8 cellular contexts compared by ENCODE assay signal in genomic region chr1:63522891-63523728, GRCh38. TPM values are rescaled to one million over a fixed set of nuclear protein-coding genes. Genes with fewer than 3 reads are reported as not detected.
DNase-seq lines count a peak whose midpoint lies in the region; ATAC-seq, FAIRE-seq and TF ChIP-seq lines count a peak whose summit lies in the region.

Gene EFCAB7, plus strand, starts transcription at chr1:63523525. Its CDS starts 2,048 bp downstream, at chr1:63525573.
A gene with protein sequence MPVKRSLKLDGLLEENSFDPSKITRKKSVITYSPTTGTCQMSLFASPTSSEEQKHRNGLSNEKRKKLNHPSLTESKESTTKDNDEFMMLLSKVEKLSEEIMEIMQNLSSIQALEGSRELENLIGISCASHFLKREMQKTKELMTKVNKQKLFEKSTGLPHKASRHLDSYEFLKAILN (minus strand): TSS chr1:63523225. CDS start chr1:63523133, 92 bp downstream.

- no peak for FAIRE-seq in astrocyte (lab: Jason Lieb, UNC)

- H3K4me3 ChIP-seq in astrocyte (ENCODE audit: insufficient read depth, low read depth, low read length) (peak within 1 kb of the TSS; percentile 97), vagina (peak within 1 kb of the TSS; percentile 80 to 93)

- H4K20me1 ChIP-seq in astrocyte (ENCODE audit: insufficient read depth, low read length): no peaks in the 10 kb centered on the region

- TF ChIP-seq POLR2A in vagina (IDR thresholded peaks at IDR 0.05): no peak

- H3K4me1 ChIP-seq in astrocyte (ENCODE audit: insufficient read depth, low read length) (peaks cover 6% of the 10 kb centered on the region), vagina (peaks cover 18% of the 10 kb centered on the region)

- H3K9me3 ChIP-seq in astrocyte (ENCODE audit: insufficient read depth, low read depth, low read length) (no peaks in the 10 kb centered on the region), vagina (no peaks in the 10 kb centered on the region)

- ATAC-seq in GM18502 (IDR thresholded peaks at IDR 0.05; ENCODE audit: poor library complexity, unreplicated experiment) (peak; percentile 91), HG02938 (IDR thresholded peaks at IDR 0.05; ENCODE audit: unreplicated experiment) (peak; percentile 86)

- no peaks in the 10 kb centered on the region for H3K27me3 ChIP-seq in astrocyte (ENCODE audit: insufficient read depth, low read length)
- no peaks in the 10 kb centered on the region for H3K27me3 ChIP-seq in vagina

- peak; percentile 96 for DNase-seq in NCI-H1694 treated with DMSO at 0.1 percent for 48 hours (lab: John Stamatoyannopoulos, UW)
- DNase-seq in T-helper 2 cell treated with Interferon-gamma antibody and Interleukin-4, amounts not matched to agents 5 μg/mL and 100 μg/mL, for 36 hours (ENCODE audit: low spot score): peak; percentile 85
- peak; percentile 94 for DNase-seq in astrocyte (ENCODE audit: low read depth)
- peak; percentile 67 for DNase-seq in hepatic stellate cell (ENCODE audit: low spot score)
- peak; percentile 88 for DNase-seq in putamen (ENCODE audit: low spot score)
- peak in 1 of 2 donors; percentile 92 for DNase-seq in vagina (ENCODE audit: extremely low spot score in 2 of 2)

- H3K9ac ChIP-seq in astrocyte (ENCODE audit: low read length): peak within 1 kb of the TSS; percentile 89

- H3K27ac ChIP-seq in astrocyte (ENCODE audit: low read depth, low read length) (peak within 1 kb of the TSS; percentile 88), vagina (peak within 1 kb of the TSS; percentile 97)

- peak within 1 kb of the TSS; percentile 90 for H3K4me2 ChIP-seq in astrocyte (ENCODE audit: low read length)

- H3K9me3 Mint-ChIP-seq in T-helper 2 cell treated with Interferon-gamma antibody and Interleukin-4, amounts not matched to agents 5 μg/mL and 100 μg/mL, for 36 hours: no peaks in the 10 kb centered on the region
- H3K9me3 Mint-ChIP-seq in astrocyte (ENCODE audit: unreplicated experiment): no peaks in the 10 kb centered on the region

- H3K4me1 Mint-ChIP-seq in T-helper 2 cell treated with Interferon-gamma antibody and Interleukin-4, amounts not matched to agents 5 μg/mL and 100 μg/mL, for 36 hours (ENCODE audit: low read depth): peaks cover 31% of the 10 kb centered on the region
- H3K4me1 Mint-ChIP-seq in astrocyte (ENCODE audit: low read depth, unreplicated experiment): peaks cover 2% of the 10 kb centered on the region

- peaks cover 8% of the 10 kb centered on the region for H3K36me3 Mint-ChIP-seq in T-helper 2 cell treated with Interferon-gamma antibody and Interleukin-4, amounts not matched to agents 5 μg/mL and 100 μg/mL, for 36 hours (ENCODE audit: low read depth)
- no peaks in the 10 kb centered on the region for H3K36me3 Mint-ChIP-seq in astrocyte (ENCODE audit: low read depth, unreplicated experiment)

- no peaks in the 10 kb centered on the region for H3K36me3 ChIP-seq in astrocyte (ENCODE audit: insufficient read depth, low read length)
- H3K36me3 ChIP-seq in vagina: no peaks in the 10 kb centered on the region

- H3K27me3 Mint-ChIP-seq in T-helper 2 cell treated with Interferon-gamma antibody and Interleukin-4, amounts not matched to agents 5 μg/mL and 100 μg/mL, for 36 hours (ENCODE audit: low read depth): no peaks in the 10 kb centered on the region
- no peaks in the 10 kb centered on the region for H3K27me3 Mint-ChIP-seq in astrocyte (ENCODE audit: low read depth, unreplicated experiment)

- peak within 1 kb of the TSS; percentile 99 for H3K4me3 Mint-ChIP-seq in T-helper 2 cell treated with Interferon-gamma antibody and Interleukin-4, amounts not matched to agents 5 μg/mL and 100 μg/mL, for 36 hours
- H3K4me3 Mint-ChIP-seq in astrocyte (ENCODE audit: unreplicated experiment): peak within 1 kb of the TSS; percentile 97

- H2AFZ ChIP-seq in astrocyte (ENCODE audit: low read depth, low read length): peak within 1 kb of the TSS; percentile 96

- peak within 1 kb of the TSS; percentile 95 for H3K27ac Mint-ChIP-seq in T-helper 2 cell treated with Interferon-gamma antibody and Interleukin-4, amounts not matched to agents 5 μg/mL and 100 μg/mL, for 36 hours
- H3K27ac Mint-ChIP-seq in astrocyte (ENCODE audit: unreplicated experiment): peak within 1 kb of the TSS; percentile 96

- intact Hi-C loops in vagina (cut with DNase I): no loop called here

- H3K79me2 ChIP-seq in astrocyte (ENCODE audit: insufficient read depth, low read length): peaks cover 39% of the 10 kb centered on the region

- TF ChIP-seq CTCF in astrocyte (IDR thresholded peaks at IDR 0.05; ENCODE audit: insufficient read depth, low read depth, low read length) (no peak), vagina (IDR thresholded peaks at IDR 0.05) (peak in 1 of 3 experiments; percentile 4)

RNA-seq across cellular contexts. Expression of gene EFCAB7, which starts in this region (rescaled TPM):
- total RNA-seq in astrocyte (3.7 and 4.0 TPM in 2 replicates), vagina (6.9 TPM)

RNA-seq across cellular contexts. Expression of the second gene that starts in this region (rescaled TPM):
- total RNA-seq in astrocyte (13.6 and 15.6 TPM in 2 replicates), vagina (11.8 TPM)
